ENCODE assay signal across 10 cellular contexts in genomic region chr1:39087109-39087834, GRCh38.
A peak's percentile ranks its signal among the peaks of the same experiment; 100 is the strongest.
DNase-seq lines count a peak whose midpoint lies in the region; ATAC-seq, FAIRE-seq and TF ChIP-seq lines count a peak whose summit lies in the region.
"Had no signal": no experiment of that assay in that cellular context is flagged by ENCODE, and none has a peak within 500 bp of the region (broad histone marks: within the 10 kb centered on the region; RNA-seq: fewer than 3 reads in every experiment).

No MANE protein-coding gene starts in this region.

- ATAC-seq in heart right ventricle, result peak; percentile 46 to 81 (median 76)

- WGBS in heart right ventricle, 2 donors, result 63 to 69% methylated on average over 7 of the region's 7 CpGs

- H3K27me3 ChIP-seq in adipocyte (replicated peaks; ENCODE audit: control insufficient read depth, insufficient read depth, low read length) (no peaks in the 10 kb centered on the region), heart right ventricle (peaks cover 0 to 20% (median under 1%) of the 10 kb centered on the region in 7 donors), skeletal muscle satellite cell (ENCODE audit: control insufficient read depth, insufficient read depth, low read length) (peaks cover 21% of the 10 kb centered on the region), colonic mucosa (peaks cover 7% of the 10 kb centered on the region)

- TF ChIP-seq CTCF in heart right ventricle (IDR thresholded peaks at IDR 0.05) (no peak), colonic mucosa (IDR thresholded peaks at IDR 0.05) (no peak)

- H3K9me3 ChIP-seq in adipocyte (ENCODE audit: control insufficient read depth, low read length), result no peaks in the 10 kb centered on the region
- H3K9me3 ChIP-seq in heart right ventricle, result no peaks in the 10 kb centered on the region
- H3K9me3 ChIP-seq in skeletal muscle satellite cell (replicated peaks; ENCODE audit: low read length), result no peaks in the 10 kb centered on the region
- H3K9me3 ChIP-seq in colonic mucosa, result no peaks in the 10 kb centered on the region

- DNase-seq in EL (peak; percentile 61), adipocyte (ENCODE audit: low read depth) (peak; percentile 36), heart right ventricle (peak in 1 of 2 donors; percentile 51), NCI-H1417 treated with DMSO at 0.1 percent for 48 hours (lab: John Stamatoyannopoulos, UW) (no peak), amniotic stem cell (lab: John Stamatoyannopoulos, UW) (no peak), GM19239 (ENCODE audit: insufficient read length, low spot score) (no peak), colonic mucosa (no peak)
- DNase-seq: activated CD8-positive, alpha-beta memory T cell treated with anti-CD3 and anti-CD28 coated beads, Interleukin-2, amount 50 U/mL, for 48 hours had no signal

- no peak for FAIRE-seq in GM19239 (lab: Jason Lieb, UNC)
- FAIRE-seq: colon had no signal

- intact Hi-C loops in heart right ventricle (cut with DNase I), result loop anchor here in 5 of 10 donors (5.0 to 10.0 kb wide), 4 partner anchors 212 to 232 kb away; partner anchors contain the start of genes MYCBP (in 1 of the 5) and RRAGC (in 1 of the 5)
- intact Hi-C loops in colonic mucosa (cut with DNase I), result loop anchor here (10.0 kb wide), 1 partner anchor 232 kb away; the partner anchor contains the start of gene RRAGC

- H3K9ac ChIP-seq in adipocyte (ENCODE audit: low read length) (peak overlapping the region; percentile 77), skeletal muscle satellite cell (ENCODE audit: low read depth, low read length) (no peak overlapping the region), colonic mucosa (ENCODE audit: low read depth in 2 of 2, low read length in 2 of 2) (no peak overlapping the region)

- H3K4me2 ChIP-seq in skeletal muscle satellite cell (ENCODE audit: low read length), result peak overlapping the region; percentile 45

- H3K27ac ChIP-seq in heart right ventricle (peak overlapping the region in 8 of 10 donors; percentile 22 to 77 (median 65)), colonic mucosa (no peak overlapping the region)

- H3K4me3 ChIP-seq in adipocyte (ENCODE audit: low read length), result peak overlapping the region; percentile 56
- peak overlapping the region in 1 of 10 donors; percentile 9 for H3K4me3 ChIP-seq in heart right ventricle
- no peak overlapping the region for H3K4me3 ChIP-seq in skeletal muscle satellite cell (ENCODE audit: low read length)
- no peak overlapping the region for H3K4me3 ChIP-seq in colonic mucosa

- peaks cover 37% of the 10 kb centered on the region for H3K36me3 ChIP-seq in adipocyte (ENCODE audit: control insufficient read depth, insufficient read depth, low read length, severe bottlenecking)
- no peaks in the 10 kb centered on the region for H3K36me3 ChIP-seq in heart right ventricle
- H3K36me3 ChIP-seq in skeletal muscle satellite cell (ENCODE audit: insufficient read depth, low read length), result no peaks in the 10 kb centered on the region
- H3K36me3 ChIP-seq in colonic mucosa, result no peaks in the 10 kb centered on the region

- H3K4me1 ChIP-seq in adipocyte (ENCODE audit: control insufficient read depth, insufficient read depth, low read length) (peaks cover 74% of the 10 kb centered on the region), heart right ventricle (peaks cover 5 to 40% (median 17%) of the 10 kb centered on the region in 9 donors), skeletal muscle satellite cell (ENCODE audit: control insufficient read depth, insufficient read depth, low read length) (peaks cover 14% of the 10 kb centered on the region), colonic mucosa (no peaks in the 10 kb centered on the region)

Comparison
In these comparisons a context has a peak if more than half of its experiments do, and no peak if none do; other contexts are left out.
1. DNase-seq: peak in EL (single experiment) and adipocyte (single experiment); none in NCI-H1417 treated with DMSO at 0.1 percent for 48 hours (single experiment), amniotic stem cell (single experiment), GM19239 (single experiment) and colonic mucosa (single experiment).